Comparison of ENCODE assay signal across 9 cellular contexts in genomic region chr5:76641514-76642120, GRCh38. TPM values are rescaled to one million over a fixed set of nuclear protein-coding genes. Genes with fewer than 3 reads are reported as not detected.
DNase-seq lines count a peak whose midpoint lies in the region; ATAC-seq and TF ChIP-seq lines count a peak whose summit lies in the region.
"Had no signal": no experiment of that assay in that cellular context is flagged by ENCODE, and none has a peak within 500 bp of the region (broad histone marks: within the 10 kb centered on the region; RNA-seq: fewer than 3 reads in every experiment).

No MANE protein-coding gene starts in this region.

- no peak overlapping the region for H3K4me3 ChIP-seq in right atrium auricular region

- CTCF ChIA-PET in Calu3 (lab: Charles Lee): no interaction called here

- BruUV-seq in Calu3 (replicated peaks; lab: Mats Ljungman, UMichigan): no TSS peak

- DNase-seq in Calu3 (peak; percentile 72), HT1080 (ENCODE audit: low read depth) (peak; percentile 63), SW480 (ENCODE audit: low spot score) (peak; percentile 34), right atrium auricular region (ENCODE audit: low spot score) (peak; percentile 69)
- peak; percentile 26 for DNase-seq in activated naive CD8-positive, alpha-beta T cell treated with anti-CD3 and anti-CD28 coated beads, Interleukin-2, amount 50 U/mL, for 16 hours (ENCODE audit: low read depth, low spot score)
- peak; percentile 54 for DNase-seq in stimulated activated CD4-positive, alpha-beta T cell treated with anti-CD3 and anti-CD28 coated beads, Interleukin-12 subunit alpha, Interleukin-12 subunit beta, amount 100 ng/mL, for 4 hours

- H3K27ac ChIP-seq in right atrium auricular region: no peak overlapping the region

- H3K4me3 Mint-ChIP-seq in Calu3 (ENCODE audit: low read depth, unreplicated experiment): no peak overlapping the region
- H3K4me3 Mint-ChIP-seq: T-helper 1 cell treated with Interleukin-12 subunit alpha and Interleukin-12 subunit beta and Interleukin-4 antibody, amounts not matched to agents 30 μg/mL and 1 μg/mL, for 36 hours had no signal

- H3K9me3 Mint-ChIP-seq in Calu3 (ENCODE audit: low read depth, unreplicated experiment): no peaks in the 10 kb centered on the region
- H3K9me3 Mint-ChIP-seq: T-helper 1 cell treated with Interleukin-12 subunit alpha and Interleukin-12 subunit beta and Interleukin-4 antibody, amounts not matched to agents 30 μg/mL and 1 μg/mL, for 36 hours had no signal

- intact Hi-C loops in Calu3 (cut with micrococcal nuclease; ENCODE audit: unreplicated experiment): loop anchor here (1.0 kb wide), 1 partner anchor 40 kb away; no protein-coding TSS in a partner anchor

- H3K36me3 ChIP-seq in right atrium auricular region: no peaks in the 10 kb centered on the region

- H3K27ac Mint-ChIP-seq in Calu3 (ENCODE audit: unreplicated experiment): no peak overlapping the region
- H3K27ac Mint-ChIP-seq: T-helper 1 cell treated with Interleukin-12 subunit alpha and Interleukin-12 subunit beta and Interleukin-4 antibody, amounts not matched to agents 30 μg/mL and 1 μg/mL, for 36 hours had no signal

- TF ChIP-seq CTCF in Calu3 (IDR thresholded peaks at IDR 0.05; ENCODE audit: unreplicated experiment) (peak; percentile 61), right atrium auricular region (IDR thresholded peaks at IDR 0.05) (peak; percentile 29 to 68)

- no peaks in the 10 kb centered on the region for H3K4me1 ChIP-seq in right atrium auricular region

- H3K27me3 ChIP-seq in right atrium auricular region: no peaks in the 10 kb centered on the region

- H3K9me3 ChIP-seq in right atrium auricular region: no peaks in the 10 kb centered on the region

- no peaks in the 10 kb centered on the region for H3K4me1 Mint-ChIP-seq in Calu3 (ENCODE audit: low read depth, unreplicated experiment)

- no peaks in the 10 kb centered on the region for H3K27me3 Mint-ChIP-seq in Calu3 (ENCODE audit: unreplicated experiment)

- ATAC-seq in HG02852 (IDR thresholded peaks at IDR 0.05; ENCODE audit: unreplicated experiment) (no peak), HG02763 (IDR thresholded peaks at IDR 0.05; ENCODE audit: unreplicated experiment) (no peak)

- no peaks in the 10 kb centered on the region for H3K36me3 Mint-ChIP-seq in Calu3 (ENCODE audit: insufficient read depth, unreplicated experiment)

RNA-seq across cellular contexts. Expression of gene F2RL2, which starts 18.4 kb away (rescaled TPM):
- total RNA-seq in Calu3 (2022): not detected in 2 replicates
- 2.8 and 4.1 TPM in 2 replicates for total RNA-seq in HT1080 (2014; rRNA removed; shearing (Covaris generic))
- 3.5 and 4.4 TPM in 2 replicates for polyA plus RNA-seq in HT1080 (2015; cell fraction: cytosol; rRNA removed)
- polyA plus RNA-seq in HT1080 (2015; cell fraction: nucleus; rRNA removed): 3.2 and 3.8 TPM in 2 replicates
- total RNA-seq in right atrium auricular region: 1 to 10 TPM in 1 of 2 donors, under 1 TPM in 1; 0.44 to 3.7 TPM
